In the genomic region with DNA sequence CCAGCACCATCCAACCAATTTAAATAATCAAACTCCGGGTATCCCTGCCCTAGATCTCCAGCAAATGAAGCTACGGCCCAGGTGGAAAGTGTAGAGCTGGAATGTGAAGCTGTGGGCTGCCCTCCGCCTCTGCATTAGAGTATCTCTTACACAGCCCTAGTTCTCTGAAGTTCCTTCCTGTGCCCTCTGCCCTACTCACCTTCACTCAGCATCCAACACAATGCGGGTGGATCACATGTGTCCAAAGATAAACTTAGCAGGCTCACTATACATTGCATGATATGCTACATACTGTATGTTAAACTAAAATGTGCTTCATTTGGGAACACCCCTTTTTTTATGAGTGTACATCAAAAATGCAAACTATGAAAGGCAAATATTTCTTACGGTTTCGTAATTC, we compare ENCODE assay signal across 12 cellular contexts.
DNase-seq lines count a peak whose midpoint lies in the region; ATAC-seq lines count a peak whose summit lies in the region.
"Had no signal": no experiment of that assay in that cellular context is flagged by ENCODE, and none has a peak within 500 bp of the region (broad histone marks: within the 10 kb centered on the region; RNA-seq: fewer than 3 reads in every experiment).

No MANE protein-coding gene starts in this region.

- H3K4me1 Mint-ChIP-seq in activated T-cell treated with anti-CD3 and anti-CD28 coated beads, Interleukin-2, amount 50 U/mL, for 72 hours (ENCODE audit: low read depth) = peaks cover 14% of the 10 kb centered on the region
- H3K4me1 Mint-ChIP-seq in central memory CD8-positive, alpha-beta T cell = peaks cover 13% of the 10 kb centered on the region
- peaks cover 18% of the 10 kb centered on the region for H3K4me1 Mint-ChIP-seq in stimulated activated naive CD8-positive, alpha-beta T cell treated with anti-CD3 and anti-CD28 coated beads, Interleukin-15, amount 100 ng/mL, for 72 hours

- H3K4me3 Mint-ChIP-seq in activated T-cell treated with anti-CD3 and anti-CD28 coated beads, Interleukin-2, amount 50 U/mL, for 72 hours = no peak overlapping the region
- H3K4me3 Mint-ChIP-seq in central memory CD8-positive, alpha-beta T cell = no peak overlapping the region
- H3K4me3 Mint-ChIP-seq in stimulated activated naive CD8-positive, alpha-beta T cell treated with anti-CD3 and anti-CD28 coated beads, Interleukin-15, amount 100 ng/mL, for 72 hours = no peak overlapping the region
- H3K4me3 Mint-ChIP-seq: memory B cell had no signal

- no peaks in the 10 kb centered on the region for H3K36me3 Mint-ChIP-seq in activated T-cell treated with anti-CD3 and anti-CD28 coated beads, Interleukin-2, amount 50 U/mL, for 72 hours (ENCODE audit: insufficient read depth in 2 of 2)
- no peaks in the 10 kb centered on the region for H3K36me3 Mint-ChIP-seq in central memory CD8-positive, alpha-beta T cell (ENCODE audit: insufficient read depth)
- H3K36me3 Mint-ChIP-seq: memory B cell had no signal

- peak; percentile 36 to 53 for ATAC-seq in activated T-cell treated with anti-CD3 and anti-CD28 coated beads, Interleukin-2, amount 50 U/mL, for 72 hours (replicated peaks in 1 of 2)
- peak; percentile 38 for ATAC-seq in HG03354 (IDR thresholded peaks at IDR 0.05; ENCODE audit: poor library complexity, severe bottlenecking, unreplicated experiment)
- peak; percentile 9 for ATAC-seq in central memory CD8-positive, alpha-beta T cell (replicated peaks; ENCODE audit: extremely low read depth, poor library complexity, severe bottlenecking)
- ATAC-seq in stimulated activated naive CD8-positive, alpha-beta T cell treated with anti-CD3 and anti-CD28 coated beads, Interleukin-15, amount 100 ng/mL, for 72 hours = peak; percentile 56

- H3K27me3 Mint-ChIP-seq in activated T-cell treated with anti-CD3 and anti-CD28 coated beads, Interleukin-2, amount 50 U/mL, for 72 hours (ENCODE audit: low read depth) = peaks cover 32% of the 10 kb centered on the region
- H3K27me3 Mint-ChIP-seq in central memory CD8-positive, alpha-beta T cell = no peaks in the 10 kb centered on the region
- H3K27me3 Mint-ChIP-seq in stimulated activated naive CD8-positive, alpha-beta T cell treated with anti-CD3 and anti-CD28 coated beads, Interleukin-15, amount 100 ng/mL, for 72 hours = peaks cover 11% of the 10 kb centered on the region

- no peak for DNase-seq in activated T-cell treated with anti-CD3 and anti-CD28 coated beads, Interleukin-2, amount 50 U/mL, for 72 hours
- DNase-seq in activated T-cell treated with anti-CD3 and anti-CD28 coated beads, Interleukin-2, amount 50 U/mL, for 48 hours = no peak
- DNase-seq in central memory CD8-positive, alpha-beta T cell (ENCODE audit: low spot score in 2 of 2) = no peak
- no peak for DNase-seq in stimulated activated naive CD8-positive, alpha-beta T cell treated with anti-CD3 and anti-CD28 coated beads, Interleukin-15, amount 100 ng/mL, for 72 hours
- DNase-seq in GDM1 (lab: John Stamatoyannopoulos, UW) (no peak), mucosa of gallbladder (ENCODE audit: low spot score) (no peak), DMS79 treated with DMSO at 0.1 percent for 48 hours (lab: John Stamatoyannopoulos, UW) (no peak)
- DNase-seq: activated CD4-positive, alpha-beta T cell treated with anti-CD3 and anti-CD28 coated beads, Interleukin-2, amount 50 U/mL, for 1 hour; NCI-H1930; Right ventricle myocardium superior had no signal

- H3K27ac Mint-ChIP-seq in activated T-cell treated with anti-CD3 and anti-CD28 coated beads, Interleukin-2, amount 50 U/mL, for 72 hours = no peak overlapping the region
- H3K27ac Mint-ChIP-seq in central memory CD8-positive, alpha-beta T cell (ENCODE audit: low read depth) = no peak overlapping the region
- H3K27ac Mint-ChIP-seq in stimulated activated naive CD8-positive, alpha-beta T cell treated with anti-CD3 and anti-CD28 coated beads, Interleukin-15, amount 100 ng/mL, for 72 hours = peak overlapping the region in 1 of 2 donors; percentile 22
- H3K27ac Mint-ChIP-seq: memory B cell had no signal

- H3K9me3 Mint-ChIP-seq in activated T-cell treated with anti-CD3 and anti-CD28 coated beads, Interleukin-2, amount 50 U/mL, for 72 hours = peaks cover 0 to 2% of the 10 kb centered on the region in 2 donors
- no peaks in the 10 kb centered on the region for H3K9me3 Mint-ChIP-seq in central memory CD8-positive, alpha-beta T cell
- H3K9me3 Mint-ChIP-seq in stimulated activated naive CD8-positive, alpha-beta T cell treated with anti-CD3 and anti-CD28 coated beads, Interleukin-15, amount 100 ng/mL, for 72 hours = no peaks in the 10 kb centered on the region
- H3K9me3 Mint-ChIP-seq: memory B cell had no signal
